In the genomic region with DNA sequence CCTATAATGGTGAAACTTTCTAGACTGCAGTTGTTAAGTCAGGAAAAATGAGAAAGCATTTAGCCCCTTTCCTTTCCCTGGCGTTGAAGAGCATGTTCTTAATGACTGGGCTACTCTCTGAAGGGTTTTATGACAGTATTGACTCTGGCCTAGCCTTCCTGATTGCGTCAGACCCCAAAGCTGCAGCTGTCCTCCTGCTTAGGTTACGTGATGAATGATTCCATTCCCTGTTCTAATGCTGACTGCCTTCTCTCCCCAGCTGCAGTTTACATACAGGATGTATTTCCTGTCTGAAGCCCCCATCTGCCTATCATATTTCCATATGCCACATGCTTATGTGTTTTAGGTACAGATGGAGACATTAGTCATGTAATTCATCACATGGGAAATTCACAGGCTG, we compare ENCODE assay signal across 10 cellular contexts.
DNase-seq lines count a peak whose midpoint lies in the region; ATAC-seq and TF ChIP-seq lines count a peak whose summit lies in the region.
"Had no signal": no experiment of that assay in that cellular context is flagged by ENCODE, and none has a peak within 500 bp of the region (broad histone marks: within the 10 kb centered on the region; RNA-seq: fewer than 3 reads in every experiment).

No MANE protein-coding gene starts in this region.

- no peak overlapping the region for H3K4me3 ChIP-seq in BE2C (ENCODE audit: low read depth, low read length)
- H3K4me3 ChIP-seq: stomach had no signal

- H3K9me3 ChIP-seq in BE2C, result no peaks in the 10 kb centered on the region

- DNase-seq in A172 (ENCODE audit: low spot score), result peak; percentile 34
- peak; percentile 44 to 50 for DNase-seq in Kasumi-1 (lab: John Stamatoyannopoulos, UW)
- DNase-seq in glomerular visceral epithelial cell (ENCODE audit: extremely low spot score), result peak; percentile 44
- DNase-seq in BE2C, result no peak
- DNase-seq: C1 segment of cervical spinal cord, stomach had no signal

- TF ChIP-seq CTCF in BE2C (IDR thresholded peaks at IDR 0.05; ENCODE audit: low read depth, low read length), result no peak

- ATAC-seq in HG02759 (IDR thresholded peaks at IDR 0.05; ENCODE audit: unreplicated experiment) (no peak), HG03280 (IDR thresholded peaks at IDR 0.05; ENCODE audit: unreplicated experiment) (no peak), GM21515 (IDR thresholded peaks at IDR 0.05; ENCODE audit: unreplicated experiment) (no peak)

- H3K4me1 ChIP-seq in BE2C, result no peaks in the 10 kb centered on the region
- H3K4me1 ChIP-seq: stomach had no signal

- no peaks in the 10 kb centered on the region for H3K36me3 ChIP-seq in BE2C
- H3K36me3 ChIP-seq: stomach had no signal

- H3K27me3 ChIP-seq in BE2C, result no peaks in the 10 kb centered on the region
- H3K27me3 ChIP-seq: stomach had no signal

TF ChIP-seq in PFSK-1, 5 proteins besides CTCF, POLR2A, EP300 and RAD21:
- TF ChIP-seq, protein P1, sequence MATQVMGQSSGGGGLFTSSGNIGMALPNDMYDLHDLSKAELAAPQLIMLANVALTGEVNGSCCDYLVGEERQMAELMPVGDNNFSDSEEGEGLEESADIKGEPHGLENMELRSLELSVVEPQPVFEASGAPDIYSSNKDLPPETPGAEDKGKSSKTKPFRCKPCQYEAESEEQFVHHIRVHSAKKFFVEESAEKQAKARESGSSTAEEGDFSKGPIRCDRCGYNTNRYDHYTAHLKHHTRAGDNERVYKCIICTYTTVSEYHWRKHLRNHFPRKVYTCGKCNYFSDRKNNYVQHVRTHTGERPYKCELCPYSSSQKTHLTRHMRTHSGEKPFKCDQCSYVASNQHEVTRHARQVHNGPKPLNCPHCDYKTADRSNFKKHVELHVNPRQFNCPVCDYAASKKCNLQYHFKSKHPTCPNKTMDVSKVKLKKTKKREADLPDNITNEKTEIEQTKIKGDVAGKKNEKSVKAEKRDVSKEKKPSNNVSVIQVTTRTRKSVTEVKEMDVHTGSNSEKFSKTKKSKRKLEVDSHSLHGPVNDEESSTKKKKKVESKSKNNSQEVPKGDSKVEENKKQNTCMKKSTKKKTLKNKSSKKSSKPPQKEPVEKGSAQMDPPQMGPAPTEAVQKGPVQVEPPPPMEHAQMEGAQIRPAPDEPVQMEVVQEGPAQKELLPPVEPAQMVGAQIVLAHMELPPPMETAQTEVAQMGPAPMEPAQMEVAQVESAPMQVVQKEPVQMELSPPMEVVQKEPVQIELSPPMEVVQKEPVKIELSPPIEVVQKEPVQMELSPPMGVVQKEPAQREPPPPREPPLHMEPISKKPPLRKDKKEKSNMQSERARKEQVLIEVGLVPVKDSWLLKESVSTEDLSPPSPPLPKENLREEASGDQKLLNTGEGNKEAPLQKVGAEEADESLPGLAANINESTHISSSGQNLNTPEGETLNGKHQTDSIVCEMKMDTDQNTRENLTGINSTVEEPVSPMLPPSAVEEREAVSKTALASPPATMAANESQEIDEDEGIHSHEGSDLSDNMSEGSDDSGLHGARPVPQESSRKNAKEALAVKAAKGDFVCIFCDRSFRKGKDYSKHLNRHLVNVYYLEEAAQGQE (IDR thresholded peaks at IDR 0.05; ENCODE audit: insufficient read depth in 1 of 2, low read depth in 2 of 2, low read length in 2 of 2), result 0 out of 4 replicates have a peak, but pooled peaks of 1 of the 2 experiments have one; percentile 36
- no peak for TF ChIP-seq TAF1 (IDR thresholded peaks at IDR 0.05; ENCODE audit: borderline replicate concordance, insufficient read depth, low read length)
- TF ChIP-seq FOXP2 (optimal IDR thresholded peaks at IDR 0.05; ENCODE audit: borderline replicate concordance, extremely low read depth, extremely low read length, insufficient read depth), result peak; percentile 81
